Comparison of ENCODE assay signal across 1 cellular context in the genomic region with DNA sequence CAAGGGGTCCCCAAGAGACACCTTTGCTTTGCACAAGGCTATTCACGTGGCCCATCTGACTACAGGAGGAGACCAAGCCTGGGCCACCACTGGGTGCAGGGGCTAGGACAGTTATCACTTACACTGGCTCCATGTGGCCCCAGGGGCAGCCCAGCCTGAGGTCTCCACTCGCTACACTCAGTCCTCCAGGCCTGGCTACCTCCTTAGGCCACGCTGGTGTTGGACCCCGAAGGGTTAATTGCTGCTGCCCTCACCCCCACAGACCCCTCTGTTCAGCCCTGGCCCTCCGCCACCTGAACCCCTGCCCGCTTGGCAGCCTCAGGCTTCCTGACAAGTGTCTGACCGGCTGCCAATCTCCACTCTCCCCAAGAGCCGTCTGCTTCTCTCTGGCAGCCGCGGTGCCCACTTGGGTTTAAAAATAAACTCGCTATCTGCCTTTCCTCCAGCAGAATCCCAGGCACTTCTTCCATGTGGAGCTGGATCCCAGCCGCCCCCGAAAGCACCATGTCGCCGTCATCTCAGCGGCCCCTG.
TF ChIP-seq lines count a peak whose summit lies in the region.

No MANE protein-coding gene starts in this region.

TF ChIP-seq in IMR-90, 13 proteins besides CTCF, POLR2A, EP300 and RAD21 (continued from another document):
- TF ChIP-seq, protein P1, sequence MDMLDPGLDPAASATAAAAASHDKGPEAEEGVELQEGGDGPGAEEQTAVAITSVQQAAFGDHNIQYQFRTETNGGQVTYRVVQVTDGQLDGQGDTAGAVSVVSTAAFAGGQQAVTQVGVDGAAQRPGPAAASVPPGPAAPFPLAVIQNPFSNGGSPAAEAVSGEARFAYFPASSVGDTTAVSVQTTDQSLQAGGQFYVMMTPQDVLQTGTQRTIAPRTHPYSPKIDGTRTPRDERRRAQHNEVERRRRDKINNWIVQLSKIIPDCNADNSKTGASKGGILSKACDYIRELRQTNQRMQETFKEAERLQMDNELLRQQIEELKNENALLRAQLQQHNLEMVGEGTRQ (IDR thresholded peaks at IDR 0.05; ENCODE audit: low read depth, low read length) = no peak
- TF ChIP-seq MXI1 (IDR thresholded peaks at IDR 0.05; ENCODE audit: borderline replicate concordance, low read depth, low read length) (no peak), NFE2L2 (IDR thresholded peaks at IDR 0.05; ENCODE audit: low read depth, low read length) (no peak), SMC3 (IDR thresholded peaks at IDR 0.05; ENCODE audit: low read depth, low read length) (no peak), CEBPB (IDR thresholded peaks at IDR 0.05; ENCODE audit: low read depth, low read length) (no peak)
